Comparison of ENCODE assay signal across 9 cellular contexts in the genomic region with DNA sequence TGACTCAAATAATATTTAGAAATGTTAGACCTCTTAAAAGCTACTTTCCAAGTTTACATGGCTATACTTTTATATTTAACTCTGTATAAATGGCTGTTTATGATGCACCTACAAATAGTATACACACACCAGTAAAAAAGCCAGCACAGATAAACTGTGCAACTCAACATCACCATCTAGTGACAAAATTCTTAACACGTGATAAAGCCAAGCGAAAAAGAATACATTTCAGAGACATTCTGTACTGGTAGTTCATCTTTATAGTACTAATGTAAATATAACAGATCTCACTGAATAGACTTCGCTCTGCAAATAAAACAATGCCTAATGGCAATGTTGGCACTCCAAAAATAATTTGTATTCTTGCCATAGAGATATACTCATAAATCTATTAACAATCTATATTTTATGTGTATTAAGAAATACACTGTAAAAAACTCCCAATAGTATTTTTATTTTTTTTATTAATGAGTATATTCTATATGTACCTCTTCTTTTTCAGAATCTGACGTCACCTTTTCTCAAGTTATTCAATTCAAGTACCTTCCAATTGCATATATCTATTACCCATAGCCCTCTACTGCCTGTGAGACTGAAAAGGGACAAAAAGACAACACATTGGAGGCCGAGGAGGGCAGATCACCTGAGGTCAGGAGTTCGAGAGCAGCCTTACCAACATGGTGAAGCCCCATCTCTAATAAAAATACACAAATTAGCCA.
DNase-seq lines count a peak whose midpoint lies in the region; ATAC-seq and TF ChIP-seq lines count a peak whose summit lies in the region.
"Had no signal": no experiment of that assay in that cellular context is flagged by ENCODE, and none has a peak within 500 bp of the region (broad histone marks: within the 10 kb centered on the region; RNA-seq: fewer than 3 reads in every experiment).

No MANE protein-coding gene starts in this region.

- H3K4me3 ChIP-seq in Peyer's patch: no peak overlapping the region
- H3K4me3 ChIP-seq in tibial nerve: no peak overlapping the region

- ATAC-seq in natural killer cell (peak in 1 of 3 donors; percentile 43), HG03159 (IDR thresholded peaks at IDR 0.05; ENCODE audit: unreplicated experiment) (peak; percentile 74)
- no peak for ATAC-seq in natural killer cell treated with Interleukin-12 subunit alpha and Interleukin-12 subunit beta and Interleukin-15 and Interleukin-18, amount 100 ng/mL, for 72 hours
- no peak for ATAC-seq in effector memory CD8-positive, alpha-beta T cell (replicated peaks)

- H3K4me1 ChIP-seq in Peyer's patch (no peaks in the 10 kb centered on the region), tibial nerve (peaks cover 0 to 8% (median 0%) of the 10 kb centered on the region in 4 donors)

- H3K27ac ChIP-seq in Peyer's patch: no peak overlapping the region
- H3K27ac ChIP-seq in tibial nerve: no peak overlapping the region

- H3K27ac Mint-ChIP-seq in natural killer cell: no peak overlapping the region
- H3K27ac Mint-ChIP-seq in natural killer cell treated with Interleukin-12 subunit alpha and Interleukin-12 subunit beta and Interleukin-15 and Interleukin-18, amount 100 ng/mL, for 72 hours: no peak overlapping the region
- peak overlapping the region in 1 of 2 donors; percentile 13 for H3K27ac Mint-ChIP-seq in effector memory CD8-positive, alpha-beta T cell
- H3K27ac Mint-ChIP-seq: activated naive CD8-positive, alpha-beta T cell treated with anti-CD3 and anti-CD28 coated beads, Interleukin-2, amount 10 ng/mL, durations not matched to agents 7 days and 5 days had no signal

- TF ChIP-seq POLR2A in Peyer's patch (IDR thresholded peaks at IDR 0.05) (no peak), tibial nerve (IDR thresholded peaks at IDR 0.05) (no peak)

- peak; percentile 26 for TF ChIP-seq CTCF in natural killer cell (IDR thresholded peaks at IDR 0.05)
- peak in 4 of 6 experiments; percentile 28 to 73 (median 72) for TF ChIP-seq CTCF in Peyer's patch (IDR thresholded peaks at IDR 0.05)
- peak in 4 of 5 experiments; percentile 14 to 23 (median 20) for TF ChIP-seq CTCF in tibial nerve (IDR thresholded peaks at IDR 0.05)

- no peak overlapping the region for H3K4me3 Mint-ChIP-seq in natural killer cell
- no peak overlapping the region for H3K4me3 Mint-ChIP-seq in natural killer cell treated with Interleukin-12 subunit alpha and Interleukin-12 subunit beta and Interleukin-15 and Interleukin-18, amount 100 ng/mL, for 72 hours
- no peak overlapping the region for H3K4me3 Mint-ChIP-seq in effector memory CD8-positive, alpha-beta T cell
- H3K4me3 Mint-ChIP-seq: activated naive CD8-positive, alpha-beta T cell treated with anti-CD3 and anti-CD28 coated beads, Interleukin-2, amount 10 ng/mL, durations not matched to agents 7 days and 5 days had no signal

- H3K4me1 Mint-ChIP-seq in natural killer cell: peaks cover under 1 to 7% of the 10 kb centered on the region in 2 donors
- no peaks in the 10 kb centered on the region for H3K4me1 Mint-ChIP-seq in natural killer cell treated with Interleukin-12 subunit alpha and Interleukin-12 subunit beta and Interleukin-15 and Interleukin-18, amount 100 ng/mL, for 72 hours (ENCODE audit: low read depth in 2 of 2)
- H3K4me1 Mint-ChIP-seq in effector memory CD8-positive, alpha-beta T cell (ENCODE audit: low read depth in 2 of 2): peaks cover 0 to 6% of the 10 kb centered on the region in 2 donors
- H3K4me1 Mint-ChIP-seq: activated naive CD8-positive, alpha-beta T cell treated with anti-CD3 and anti-CD28 coated beads, Interleukin-2, amount 10 ng/mL, durations not matched to agents 7 days and 5 days had no signal

- no peak for DNase-seq in natural killer cell
- DNase-seq in natural killer cell treated with Interleukin-12 subunit alpha and Interleukin-12 subunit beta and Interleukin-15 and Interleukin-18, amount 100 ng/mL, for 72 hours (ENCODE audit: low spot score): no peak
- DNase-seq in Peyer's patch: no peak
- DNase-seq in foreskin melanocyte: peak; percentile 40
- no peak for DNase-seq in tibial nerve (ENCODE audit: low spot score in 2 of 2)
- no peak for DNase-seq in amniotic stem cell (lab: John Stamatoyannopoulos, UW)
- no peak for DNase-seq in effector memory CD8-positive, alpha-beta T cell
- DNase-seq: activated naive CD8-positive, alpha-beta T cell treated with anti-CD3 and anti-CD28 coated beads, Interleukin-2, amount 10 ng/mL, durations not matched to agents 7 days and 5 days had no signal

- 57 to 65% methylated on average over 6 of the region's 6 CpGs for WGBS in tibial nerve, 2 donors

- TF ChIP-seq EP300 in tibial nerve (IDR thresholded peaks at IDR 0.05): no peak

- H3K27me3 Mint-ChIP-seq in natural killer cell (ENCODE audit: low read depth in 2 of 2): no peaks in the 10 kb centered on the region
- no peaks in the 10 kb centered on the region for H3K27me3 Mint-ChIP-seq in natural killer cell treated with Interleukin-12 subunit alpha and Interleukin-12 subunit beta and Interleukin-15 and Interleukin-18, amount 100 ng/mL, for 72 hours
- no peaks in the 10 kb centered on the region for H3K27me3 Mint-ChIP-seq in effector memory CD8-positive, alpha-beta T cell
- H3K27me3 Mint-ChIP-seq: activated naive CD8-positive, alpha-beta T cell treated with anti-CD3 and anti-CD28 coated beads, Interleukin-2, amount 10 ng/mL, durations not matched to agents 7 days and 5 days had no signal

- no peaks in the 10 kb centered on the region for H3K36me3 Mint-ChIP-seq in natural killer cell
- no peaks in the 10 kb centered on the region for H3K36me3 Mint-ChIP-seq in natural killer cell treated with Interleukin-12 subunit alpha and Interleukin-12 subunit beta and Interleukin-15 and Interleukin-18, amount 100 ng/mL, for 72 hours
- H3K36me3 Mint-ChIP-seq in effector memory CD8-positive, alpha-beta T cell (ENCODE audit: insufficient read depth): peaks cover 3% of the 10 kb centered on the region
- H3K36me3 Mint-ChIP-seq: activated naive CD8-positive, alpha-beta T cell treated with anti-CD3 and anti-CD28 coated beads, Interleukin-2, amount 10 ng/mL, durations not matched to agents 7 days and 5 days had no signal

- H3K27me3 ChIP-seq in Peyer's patch: no peaks in the 10 kb centered on the region
- no peaks in the 10 kb centered on the region for H3K27me3 ChIP-seq in tibial nerve

- no peaks in the 10 kb centered on the region for H3K9me3 Mint-ChIP-seq in natural killer cell
- H3K9me3 Mint-ChIP-seq in natural killer cell treated with Interleukin-12 subunit alpha and Interleukin-12 subunit beta and Interleukin-15 and Interleukin-18, amount 100 ng/mL, for 72 hours: no peaks in the 10 kb centered on the region
- H3K9me3 Mint-ChIP-seq in effector memory CD8-positive, alpha-beta T cell: no peaks in the 10 kb centered on the region
- H3K9me3 Mint-ChIP-seq: activated naive CD8-positive, alpha-beta T cell treated with anti-CD3 and anti-CD28 coated beads, Interleukin-2, amount 10 ng/mL, durations not matched to agents 7 days and 5 days had no signal

- intact Hi-C loops in natural killer cell (cut with micrococcal nuclease): loop anchor here (10.0 kb wide), 1 partner anchor 856 kb away; no protein-coding TSS in a partner anchor

- H3K9me3 ChIP-seq in Peyer's patch: no peaks in the 10 kb centered on the region
- no peaks in the 10 kb centered on the region for H3K9me3 ChIP-seq in tibial nerve

- H3K36me3 ChIP-seq in Peyer's patch (no peaks in the 10 kb centered on the region), tibial nerve (no peaks in the 10 kb centered on the region)

Comparison
In these comparisons a context has a peak if more than half of its experiments do, and no peak if none do; other contexts are left out.
1. CTCF ChIP-seq: peak in every context shown above with its lines; median percentile 72 in Peyer's patch; 26 in natural killer cell; 20 in tibial nerve.